Comparison of ENCODE assay signal across 13 cellular contexts in the genomic region with DNA sequence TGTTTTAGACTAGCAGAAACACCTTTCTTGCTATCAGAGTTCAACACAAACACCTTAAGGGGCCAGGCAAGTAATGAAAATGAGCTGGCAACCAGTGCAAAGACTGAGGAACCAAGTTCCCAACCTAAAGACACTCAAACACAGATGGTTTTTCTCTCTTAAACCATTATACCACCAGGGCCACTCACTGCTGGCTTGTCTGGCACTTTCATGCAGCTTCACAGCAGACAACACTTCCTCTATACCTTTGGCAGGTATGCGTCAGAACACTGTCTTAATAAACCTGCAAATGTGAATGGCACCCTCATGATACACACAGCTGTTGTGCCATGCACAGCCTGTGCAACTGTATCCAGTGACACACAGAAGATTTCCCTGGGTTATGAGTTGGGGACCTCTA. TPM values are rescaled to one million over a fixed set of nuclear protein-coding genes. Genes with fewer than 3 reads are reported as not detected.
DNase-seq lines count a peak whose midpoint lies in the region; ATAC-seq and TF ChIP-seq lines count a peak whose summit lies in the region.
"Had no signal": no experiment of that assay in that cellular context is flagged by ENCODE, and none has a peak within 500 bp of the region (broad histone marks: within the 10 kb centered on the region; RNA-seq: fewer than 3 reads in every experiment).

No MANE protein-coding gene starts in this region.

- H3K27ac Mint-ChIP-seq in CD8-positive, alpha-beta T cell = peak overlapping the region; percentile 92
- peak overlapping the region; percentile 88 for H3K27ac Mint-ChIP-seq in activated T-cell treated with anti-CD3 and anti-CD28 coated beads, Interleukin-2, amount 50 U/mL, for 24 hours

- no peak overlapping the region for H3K4me3 ChIP-seq in CD8-positive, alpha-beta T cell (ENCODE audit: low read depth, low read length)
- H3K4me3 ChIP-seq: esophagus squamous epithelium, thoracic aorta had no signal

- peaks cover 84% of the 10 kb centered on the region for H3K4me1 Mint-ChIP-seq in CD8-positive, alpha-beta T cell (ENCODE audit: low read depth)
- peaks cover 80% of the 10 kb centered on the region for H3K4me1 Mint-ChIP-seq in activated T-cell treated with anti-CD3 and anti-CD28 coated beads, Interleukin-2, amount 50 U/mL, for 24 hours (ENCODE audit: low read depth)

- DNase-seq in CD8-positive, alpha-beta T cell = peak in 3 of 7 experiments; percentile 56 to 76 (median 57)
- DNase-seq in NAMALWA (ENCODE audit: low spot score) = peak; percentile 3
- peak; percentile 47 for DNase-seq in activated T-cell treated with anti-CD3 and anti-CD28 coated beads, Interleukin-2, amount 50 U/mL, for 24 hours
- no peak for DNase-seq in cortex of kidney (lab: John Stamatoyannopoulos, UW)
- DNase-seq in DMS79 treated with DMSO at 0.1 percent for 48 hours (lab: John Stamatoyannopoulos, UW) = no peak
- DNase-seq in NCI-H1105 treated with DMSO at 0.1 percent for 48 hours (lab: John Stamatoyannopoulos, UW) = no peak
- DNase-seq: esophagus squamous epithelium, mesenchymal stem cell, SHP77 treated with DMSO at 0.1 percent for 48 hours had no signal

- peaks cover 23% of the 10 kb centered on the region for H3K36me3 Mint-ChIP-seq in CD8-positive, alpha-beta T cell
- peaks cover 73% of the 10 kb centered on the region for H3K36me3 Mint-ChIP-seq in activated T-cell treated with anti-CD3 and anti-CD28 coated beads, Interleukin-2, amount 50 U/mL, for 24 hours (ENCODE audit: low read depth)

- H3K36me3 ChIP-seq in CD8-positive, alpha-beta T cell (ENCODE audit: insufficient read depth, low read length) = no peaks in the 10 kb centered on the region
- H3K36me3 ChIP-seq: esophagus squamous epithelium had no signal

- no peaks in the 10 kb centered on the region for H3K9me3 ChIP-seq in CD8-positive, alpha-beta T cell (ENCODE audit: low read length)
- H3K9me3 ChIP-seq: esophagus squamous epithelium, thoracic aorta had no signal

- intact Hi-C loops in CD8-positive, alpha-beta T cell (cut with DNase I, micrococcal nuclease) = loop anchor here (1.0 to 5.0 kb wide), 6 partner anchors 11 to 99 kb away; no protein-coding TSS in a partner anchor

- CTCF ChIA-PET in CD8-positive, alpha-beta T cell (lab: Charles Lee) = interaction anchor here (0.7 to 2.2 kb wide), 10 partner anchors 12 to 127 kb away, joined by 3 to 10 read pairs (median 3); a partner anchor contains a TSS

- peak; percentile 53 for ATAC-seq in CD8-positive, alpha-beta T cell
- peak; percentile 39 for ATAC-seq in esophagus mucosa
- ATAC-seq in HG02885 (IDR thresholded peaks at IDR 0.05; ENCODE audit: poor library complexity, unreplicated experiment) = no peak

- POLR2A ChIA-PET in CD8-positive, alpha-beta T cell (lab: Charles Lee) = interaction anchor here (1.1 to 2.4 kb wide), 7 partner anchors 11 to 97 kb away, joined by 3 to 11 read pairs (median 5); a partner anchor contains a TSS

- H3K27ac ChIP-seq in CD8-positive, alpha-beta T cell (ENCODE audit: low read depth, low read length) = no peak overlapping the region
- H3K27ac ChIP-seq: esophagus squamous epithelium, thoracic aorta had no signal

- TF ChIP-seq CTCF in CD8-positive, alpha-beta T cell (IDR thresholded peaks at IDR 0.05) = no peak

- H3K4me1 ChIP-seq in CD8-positive, alpha-beta T cell (ENCODE audit: insufficient read depth, low read length) = peaks cover 61% of the 10 kb centered on the region

- H3K27me3 ChIP-seq in CD8-positive, alpha-beta T cell (ENCODE audit: insufficient read depth, low read length) = no peaks in the 10 kb centered on the region
- H3K27me3 ChIP-seq: esophagus squamous epithelium had no signal

- H3K27me3 Mint-ChIP-seq in CD8-positive, alpha-beta T cell (ENCODE audit: low read depth) = no peaks in the 10 kb centered on the region
- no peaks in the 10 kb centered on the region for H3K27me3 Mint-ChIP-seq in activated T-cell treated with anti-CD3 and anti-CD28 coated beads, Interleukin-2, amount 50 U/mL, for 24 hours

- no peaks in the 10 kb centered on the region for H3K9me3 Mint-ChIP-seq in CD8-positive, alpha-beta T cell
- peaks cover 4% of the 10 kb centered on the region for H3K9me3 Mint-ChIP-seq in activated T-cell treated with anti-CD3 and anti-CD28 coated beads, Interleukin-2, amount 50 U/mL, for 24 hours

- H3K4me3 Mint-ChIP-seq in CD8-positive, alpha-beta T cell = peak overlapping the region; percentile 54
- peak overlapping the region; percentile 16 for H3K4me3 Mint-ChIP-seq in activated T-cell treated with anti-CD3 and anti-CD28 coated beads, Interleukin-2, amount 50 U/mL, for 24 hours

RNA-seq across cellular contexts. Expression of a gene that starts 41.6 kb away (rescaled TPM):
- 10 to 100 TPM; 32.6 to 34.9 TPM for total RNA-seq in CD8-positive, alpha-beta T cell
- total RNA-seq in esophagus mucosa = 0.76 TPM
- total RNA-seq: bronchial epithelial cell had no signal

Comparison
In these comparisons a context has a peak if more than half of its experiments do, and no peak if none do; other contexts are left out.
1. DNase-seq: peak in NAMALWA (single experiment) and activated T-cell treated with anti-CD3 and anti-CD28 coated beads, Interleukin-2, amount 50 U/mL, for 24 hours (single experiment); none in cortex of kidney (single experiment), DMS79 treated with DMSO at 0.1 percent for 48 hours (single experiment) and NCI-H1105 treated with DMSO at 0.1 percent for 48 hours (single experiment).
2. RNA of a gene that starts 41.6 kb away (total RNA-seq): 32.6 to 34.9 TPM in CD8-positive, alpha-beta T cell; 0.76 TPM in esophagus mucosa (single experiment); every median in the first group is over 10 times any median in the second.